In genomic region chr17:2394775-2395191, GRCh38 we compare ENCODE assay signal across 2 cellular contexts.
TF ChIP-seq lines count a peak whose summit lies in the region.

No MANE protein-coding gene starts in this region.

TF ChIP-seq in SK-N-SH, 30 proteins besides CTCF, POLR2A, EP300 and RAD21 (continued from another document):
- TF ChIP-seq USF1 (IDR thresholded peaks at IDR 0.05; ENCODE audit: borderline replicate concordance, low read depth) = no peak
- TF ChIP-seq NFIC (IDR thresholded peaks at IDR 0.05; ENCODE audit: borderline replicate concordance) = no peak
- TF ChIP-seq CHD2 (IDR thresholded peaks at IDR 0.05; ENCODE audit: low read length, partially characterized antibody) = no peak

TF ChIP-seq in SK-N-SH treated with all-trans-retinoic acid at 6 μM for 48 hours, 23 proteins besides CTCF, POLR2A, EP300 and RAD21 (continued from another document):
- no peak for TF ChIP-seq CREB5 (CRISPR knock-in tag; IDR thresholded peaks at IDR 0.05; ENCODE audit: low read depth)
- TF ChIP-seq BACH2 (CRISPR knock-in tag; IDR thresholded peaks at IDR 0.05; ENCODE audit: borderline replicate concordance) = no peak
- no peak for TF ChIP-seq ZFP3 (CRISPR knock-in tag; IDR thresholded peaks at IDR 0.05)
- TF ChIP-seq TSHZ2 (CRISPR knock-in tag; IDR thresholded peaks at IDR 0.05) = no peak
- no peak for TF ChIP-seq ISL1 (CRISPR knock-in tag; IDR thresholded peaks at IDR 0.05)
- TF ChIP-seq SNAI2 (CRISPR knock-in tag; IDR thresholded peaks at IDR 0.05) = no peak
